ENCODE assay signal across 8 cellular contexts in the genomic region with DNA sequence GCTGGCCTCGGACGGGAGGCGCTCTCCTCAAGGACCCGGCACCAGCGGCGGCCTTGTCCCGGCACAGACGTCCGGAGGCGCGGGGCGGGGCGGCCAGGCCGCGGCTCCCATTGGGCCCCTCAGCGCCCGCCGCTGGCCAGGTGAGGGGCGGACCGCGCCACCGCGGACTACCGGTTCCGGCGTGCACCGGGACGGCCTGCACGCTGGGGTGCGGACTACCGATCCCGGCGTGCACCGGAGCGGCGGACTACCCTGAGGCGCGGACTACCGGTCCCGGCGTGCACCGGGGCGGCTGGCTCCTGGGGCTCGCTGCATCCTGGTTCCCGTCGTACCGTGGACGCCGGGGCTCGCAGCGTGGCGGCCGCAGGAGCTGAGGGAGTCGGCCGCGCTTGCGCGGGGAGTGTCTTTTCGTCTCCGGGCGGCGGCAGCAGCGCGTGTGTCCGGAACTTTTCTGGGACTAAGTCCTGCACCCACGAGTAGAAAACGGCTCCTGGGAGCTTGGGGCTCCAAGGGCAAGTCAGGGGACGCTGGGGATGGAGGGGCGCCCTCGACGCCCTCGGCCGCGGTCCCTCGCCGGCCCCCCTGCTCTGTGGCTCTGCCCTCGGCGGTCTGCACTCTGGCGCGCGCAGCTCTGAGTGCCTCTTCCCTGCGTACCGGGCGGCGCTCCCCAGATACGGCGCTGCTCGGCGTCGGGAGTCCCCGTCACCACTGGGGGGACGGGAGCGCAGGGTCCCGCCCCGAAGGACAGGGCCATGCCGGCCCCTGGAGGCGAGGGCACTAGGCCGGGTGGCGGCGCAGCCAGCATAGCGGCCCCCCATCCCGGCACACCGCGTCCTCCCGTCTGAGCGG. TPM values are rescaled to one million over a fixed set of nuclear protein-coding genes. Genes with fewer than 3 reads are reported as not detected.
DNase-seq lines count a peak whose midpoint lies in the region; ATAC-seq and TF ChIP-seq lines count a peak whose summit lies in the region.

A gene (minus strand): TSS at position 86 of the 849 bp plus-strand sequence. CDS start 206 bp downstream, outside the sequence.

- peak within 1 kb of the TSS; percentile 66 for H3K4me2 ChIP-seq in KMS-11

- no peak for TF ChIP-seq CTCF in KMS-11 (conservative IDR thresholded peaks at IDR 0.05; ENCODE audit: low read depth, low read length)
- TF ChIP-seq CTCF in Peyer's patch (IDR thresholded peaks at IDR 0.05), result peak in 5 of 6 experiments; percentile 5 to 23 (median 12)
- peak in 3 of 6 experiments; percentile 11 to 44 (median 12) for TF ChIP-seq CTCF in esophagus squamous epithelium (IDR thresholded peaks at IDR 0.05)

- DNase-seq in DMS79 treated with DMSO at 0.1 percent for 48 hours (lab: John Stamatoyannopoulos, UW) (peak; percentile 60), Peyer's patch (peak; percentile 95 to 99 (median 98)), esophagus squamous epithelium (lab: John Stamatoyannopoulos, UW) (peak; percentile 76), naive B cell (peak; percentile 92)
- peak; percentile 94 to 95 for DNase-seq in activated T-cell treated with anti-CD3 and anti-CD28 coated beads, Interleukin-2, amount 50 U/mL, for 72 hours

- H3K27me3 Mint-ChIP-seq in activated T-cell treated with anti-CD3 and anti-CD28 coated beads, Interleukin-2, amount 50 U/mL, for 72 hours (ENCODE audit: low read depth), result no peaks in the 10 kb centered on the region
- no peaks in the 10 kb centered on the region for H3K27me3 Mint-ChIP-seq in naive B cell
- no peaks in the 10 kb centered on the region for H3K27me3 Mint-ChIP-seq in stimulated activated memory B cell treated with anti-CD40 and anti-IgM and Interleukin-4, amounts not matched to agents 10 μg/mL and 1 μg/mL and 100 μg/mL, for 72 hours

- H3K27me3 ChIP-seq in KMS-11 (ENCODE audit: insufficient read depth, low read depth) (no peaks in the 10 kb centered on the region), Peyer's patch (no peaks in the 10 kb centered on the region), esophagus squamous epithelium (no peaks in the 10 kb centered on the region)

- H2AFZ ChIP-seq in KMS-11 (ENCODE audit: low read depth), result peak within 1 kb of the TSS; percentile 14; the same call in 1 of the 2 replicates

- H3K36me3 ChIP-seq in KMS-11 (ENCODE audit: insufficient read depth), result no peaks in the 10 kb centered on the region
- no peaks in the 10 kb centered on the region for H3K36me3 ChIP-seq in Peyer's patch
- no peaks in the 10 kb centered on the region for H3K36me3 ChIP-seq in esophagus squamous epithelium

- H3K9ac ChIP-seq in KMS-11, result peak within 1 kb of the TSS; percentile 93

- peak within 1 kb of the TSS; percentile 85 to 93 for H3K4me3 Mint-ChIP-seq in activated T-cell treated with anti-CD3 and anti-CD28 coated beads, Interleukin-2, amount 50 U/mL, for 72 hours
- H3K4me3 Mint-ChIP-seq in naive B cell, result peak within 1 kb of the TSS; percentile 75 to 93 (median 86)
- H3K4me3 Mint-ChIP-seq in stimulated activated memory B cell treated with anti-CD40 and anti-IgM and Interleukin-4, amounts not matched to agents 10 μg/mL and 1 μg/mL and 100 μg/mL, for 72 hours, result peak within 1 kb of the TSS; percentile 86

- H4K20me1 ChIP-seq in KMS-11 (ENCODE audit: insufficient read depth), result no peaks in the 10 kb centered on the region

- peaks cover 16% of the 10 kb centered on the region for H3K4me1 ChIP-seq in KMS-11 (ENCODE audit: low read depth, poor library complexity, severe bottlenecking)
- peaks cover 0 to 46% (median 9%) of the 10 kb centered on the region in 4 donors for H3K4me1 ChIP-seq in Peyer's patch
- H3K4me1 ChIP-seq in esophagus squamous epithelium, result peaks cover 19 to 64% (median 41%) of the 10 kb centered on the region in 3 donors

- peak; percentile 49 to 66 for TF ChIP-seq POLR2A in Peyer's patch (IDR thresholded peaks at IDR 0.05)
- peak in 3 of 4 donors; percentile 50 to 71 (median 66) for TF ChIP-seq POLR2A in esophagus squamous epithelium (IDR thresholded peaks at IDR 0.05)

- no peaks in the 10 kb centered on the region for H3K9me3 ChIP-seq in Peyer's patch
- H3K9me3 ChIP-seq in esophagus squamous epithelium, result no peaks in the 10 kb centered on the region

- H3K9me3 Mint-ChIP-seq in activated T-cell treated with anti-CD3 and anti-CD28 coated beads, Interleukin-2, amount 50 U/mL, for 72 hours, result no peaks in the 10 kb centered on the region
- no peaks in the 10 kb centered on the region for H3K9me3 Mint-ChIP-seq in naive B cell
- no peaks in the 10 kb centered on the region for H3K9me3 Mint-ChIP-seq in stimulated activated memory B cell treated with anti-CD40 and anti-IgM and Interleukin-4, amounts not matched to agents 10 μg/mL and 1 μg/mL and 100 μg/mL, for 72 hours

- H3K27ac ChIP-seq in KMS-11 (peak within 1 kb of the TSS; percentile 94), Peyer's patch (peak within 1 kb of the TSS; percentile 80 to 86 (median 82)), esophagus squamous epithelium (peak within 1 kb of the TSS; percentile 84 to 94 (median 93))

- H3K4me1 Mint-ChIP-seq in activated T-cell treated with anti-CD3 and anti-CD28 coated beads, Interleukin-2, amount 50 U/mL, for 72 hours (ENCODE audit: low read depth), result peaks cover 44% of the 10 kb centered on the region
- peaks cover 30 to 46% (median 40%) of the 10 kb centered on the region in 3 donors for H3K4me1 Mint-ChIP-seq in naive B cell
- H3K4me1 Mint-ChIP-seq in stimulated activated memory B cell treated with anti-CD40 and anti-IgM and Interleukin-4, amounts not matched to agents 10 μg/mL and 1 μg/mL and 100 μg/mL, for 72 hours, result peaks cover 39% of the 10 kb centered on the region

- H3K36me3 Mint-ChIP-seq in activated T-cell treated with anti-CD3 and anti-CD28 coated beads, Interleukin-2, amount 50 U/mL, for 72 hours (ENCODE audit: insufficient read depth in 2 of 2), result peaks cover 2 to 3% of the 10 kb centered on the region in 2 donors
- no peaks in the 10 kb centered on the region for H3K36me3 Mint-ChIP-seq in naive B cell
- H3K36me3 Mint-ChIP-seq in stimulated activated memory B cell treated with anti-CD40 and anti-IgM and Interleukin-4, amounts not matched to agents 10 μg/mL and 1 μg/mL and 100 μg/mL, for 72 hours, result no peaks in the 10 kb centered on the region

- intact Hi-C loops in esophagus squamous epithelium (cut with DNase I), result no loop called here

- peaks cover 60% of the 10 kb centered on the region for H3K79me2 ChIP-seq in KMS-11 (ENCODE audit: insufficient read depth, low read depth)

- H3K4me3 ChIP-seq in KMS-11 (IDR thresholded peaks at IDR 0.05; ENCODE audit: insufficient read depth, low read depth, low read length) (peak within 1 kb of the TSS; percentile 66), Peyer's patch (peak within 1 kb of the TSS; percentile 90 to 97 (median 94)), esophagus squamous epithelium (peak within 1 kb of the TSS; percentile 74 to 100 (median 95))

- ATAC-seq in GM21737 (IDR thresholded peaks at IDR 0.05; ENCODE audit: unreplicated experiment) (peak; percentile 90), naive B cell (ENCODE audit: low read depth in 2 of 2) (peak; percentile 97 to 98)
- peak; percentile 95 to 97 for ATAC-seq in activated T-cell treated with anti-CD3 and anti-CD28 coated beads, Interleukin-2, amount 50 U/mL, for 72 hours (replicated peaks in 1 of 2)
- peak; percentile 98 for ATAC-seq in stimulated activated memory B cell treated with anti-CD40 and anti-IgM and Interleukin-4, amounts not matched to agents 10 μg/mL and 1 μg/mL and 100 μg/mL, for 72 hours

- H3K27ac Mint-ChIP-seq in activated T-cell treated with anti-CD3 and anti-CD28 coated beads, Interleukin-2, amount 50 U/mL, for 72 hours, result peak within 1 kb of the TSS; percentile 97
- H3K27ac Mint-ChIP-seq in naive B cell, result peak within 1 kb of the TSS in 4 of 6 donors; percentile 41 to 89 (median 80)
- peak within 1 kb of the TSS; percentile 74 for H3K27ac Mint-ChIP-seq in stimulated activated memory B cell treated with anti-CD40 and anti-IgM and Interleukin-4, amounts not matched to agents 10 μg/mL and 1 μg/mL and 100 μg/mL, for 72 hours

- no CpG with 5 or more reads among the region's 106 CpGs for WGBS in esophagus squamous epithelium, 2 donors

RNA-seq across cellular contexts. Expression of the gene that starts here (rescaled TPM):
- total RNA-seq in Peyer's patch (100 to 1,000 TPM in 3 of 4 donors, 10 to 100 TPM in 1; 93.3 to 151 (median 121) TPM), esophagus squamous epithelium (10 to 100 TPM; 40.6 to 85.6 (median 72.8) TPM)
- total RNA-seq in activated T-cell treated with anti-CD3 and anti-CD28 coated beads, Interleukin-2, amount 50 U/mL, for 72 hours, result 10 to 100 TPM; 28.2 to 40.3 TPM
- polyA plus RNA-seq in naive B cell (ENCODE audit: low read depth in 6 of 6), result 10 to 100 TPM in 4 of 6 donors, 1 to 10 TPM in 2; 2.9 to 15.1 (median 10.8) TPM

Comparison
In these comparisons a context has a peak if more than half of its experiments do, and no peak if none do; other contexts are left out.
1. Peak in every context shown above with its lines: DNase-seq, ATAC-seq, H3K4me3 ChIP-seq and H3K27ac ChIP-seq.